ENCODE assay signal across 2 cellular contexts in genomic region chr1:211081447-211081846, GRCh38. TPM values are rescaled to one million over a fixed set of nuclear protein-coding genes. Genes with fewer than 3 reads are reported as not detected.
"Had no signal": no experiment of that assay in that cellular context is flagged by ENCODE, and none has a peak within 500 bp of the region (broad histone marks: within the 10 kb centered on the region; RNA-seq: fewer than 3 reads in every experiment).

No MANE protein-coding gene starts in this region.

RNA-seq across cellular contexts. Expression of gene KCNH1, which starts 52.5 kb away (rescaled TPM):
- total RNA-seq: HepG2, HT-29 had no signal
- polyA plus RNA-seq: HepG2 had no signal
